23 cellular contexts compared by ENCODE assay signal in the genomic region with DNA sequence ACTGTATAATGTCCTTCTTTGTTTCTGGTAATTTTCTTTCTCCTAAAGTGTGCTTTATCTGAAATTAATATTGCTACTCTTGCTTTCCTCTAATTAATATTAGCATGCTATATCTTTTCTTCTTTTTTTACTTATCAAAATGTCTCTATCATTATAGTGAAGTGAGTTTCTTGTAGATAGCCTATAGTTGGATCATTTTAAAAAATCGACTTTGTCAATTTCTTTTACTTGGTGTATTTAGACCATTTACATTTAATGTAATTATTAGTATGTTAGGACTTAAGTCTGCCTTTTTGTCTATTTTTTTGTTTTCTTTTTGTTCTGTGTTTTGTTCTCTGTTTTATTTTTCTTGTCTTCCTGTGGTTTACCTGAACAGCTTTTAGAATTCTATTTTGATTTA.
"Had no signal": no experiment of that assay in that cellular context is flagged by ENCODE, and none has a peak within 500 bp of the region (broad histone marks: within the 10 kb centered on the region; RNA-seq: fewer than 3 reads in every experiment).

No MANE protein-coding gene starts in this region.

- H3K4me2 ChIP-seq: KMS-11, SK-N-SH had no signal

- DNase-seq: IMR-90, Kasumi-1, MM.1S, NCI-H1092 treated with DMSO at 0.1 percent for 48 hours, NCI-H1436, NCI-H187, NCI-H2029, NCI-H2081 treated with DMSO at 0.1 percent for 48 hours, NCI-H2171, NCI-H226, NCI-H446, NCI-H510A, NCI-H524 treated with DMSO at 0.1 percent for 48 hours, NCI-H69, NCI-H774, SHP77, SK-N-SH, SW 1271, T-cell had no signal

- FAIRE-seq: HepG2 had no signal

- ATAC-seq: HepG2, Panc1, T-cell had no signal

- H3K9ac ChIP-seq: KMS-11, SK-N-SH had no signal

- H3K27ac ChIP-seq: KMS-11, RWPE1 had no signal

- H3K9me2 ChIP-seq: SK-N-SH had no signal
